ENCODE assay signal across 9 cellular contexts in genomic region chr1:41492341-41492848, GRCh38. TPM values are rescaled to one million over a fixed set of nuclear protein-coding genes. Genes with fewer than 3 reads are reported as not detected.
A peak's percentile ranks its signal among the peaks of the same experiment; 100 is the strongest.
DNase-seq lines count a peak whose midpoint lies in the region; ATAC-seq, FAIRE-seq and TF ChIP-seq lines count a peak whose summit lies in the region.
"Had no signal": no experiment of that assay in that cellular context is flagged by ENCODE, and none has a peak within 500 bp of the region (broad histone marks: within the 10 kb centered on the region; RNA-seq: fewer than 3 reads in every experiment).

No MANE protein-coding gene starts in this region.

- TF ChIP-seq EP300 in H1 (IDR thresholded peaks at IDR 0.05; ENCODE audit: borderline replicate concordance in 1 of 2, low read depth in 2 of 2, low read length in 2 of 2) = no peak

- 0 out of 2 replicates have a peak overlapping the region, but pooled peaks have one; percentile 76 for H2BK20ac ChIP-seq in H1 (ENCODE audit: low read length)

- H3K9me3 ChIP-seq in PC-9 (ENCODE audit: insufficient read depth, low read depth) (no peaks in the 10 kb centered on the region), H1 (ENCODE audit: insufficient read depth in 2 of 2, low read depth in 1 of 2, low read length in 1 of 2) (no peaks in the 10 kb centered on the region)

- no peak overlapping the region for H4K8ac ChIP-seq in H1 (ENCODE audit: extremely low read depth, insufficient read depth, low read length)

- no peak overlapping the region for H2AFZ ChIP-seq in PC-9
- H2AFZ ChIP-seq in H1 (ENCODE audit: low read length) = no peak overlapping the region

- 60% methylated on average over 7 of the region's 7 CpGs; no CpG with 5 or more reads in 1 of the 2 experiments for WGBS in H1 (ENCODE audit: extremely low coverage in 1 of 2, insufficient coverage in 1 of 2, insufficient read length in 1 of 2, insufficient replicate concordance in 2 of 2, low coverage in 1 of 2, low lambda C conversion rate in 2 of 2, missing lambda C conversion rate in 1 of 2), 2 experiments

- H3K14ac ChIP-seq in H1 (ENCODE audit: insufficient read length) = no peak overlapping the region

- TF ChIP-seq CTCF in PC-9 (conservative IDR thresholded peaks at IDR 0.05) = peak; percentile 80
- TF ChIP-seq CTCF in H1 (IDR thresholded peaks at IDR 0.05; ENCODE audit: control extremely low read depth in 1 of 3, insufficient read depth in 1 of 3, low read depth in 1 of 3, low read length in 3 of 3) = peak in 2 of 3 experiments; percentile 88 to 94; a peak in 3 of 4 replicates

- intact Hi-C loops in PC-9 (cut with micrococcal nuclease; ENCODE audit: unreplicated experiment) = loop anchor here (10.0 kb wide), 1 partner anchor 628 kb away; the partner anchor contains the start of gene CITED4

- CTCF ChIA-PET in PC-9 (lab: Charles Lee) (interaction anchor here (0.9 to 2.3 kb wide), 7 partner anchors 8 to 74 kb away, joined by 3 to 17 read pairs (median 4); partner anchors contain the start of gene EDN2), H1 (lab: Charles Lee; ENCODE audit: partially characterized antibody) (interaction anchor here (0.6 to 14.9 kb wide), 34 partner anchors 9 to 471 kb away, joined by 3 to 205 read pairs (median 5); partner anchors contain the start of genes EDN2 and SLFNL1)

- peaks cover 26% of the 10 kb centered on the region for H3F3A ChIP-seq in PC-9 (ENCODE audit: insufficient read depth, low read depth)

- no peak overlapping the region for H2BK12ac ChIP-seq in H1 (ENCODE audit: low read depth, low read length)

- peak; percentile 7 for FAIRE-seq in H1 (lab: Jason Lieb, UNC)
- FAIRE-seq: GM18507 had no signal

- H3K79me1 ChIP-seq in H1 (ENCODE audit: low read depth, low read length) = no peaks in the 10 kb centered on the region

- no peak overlapping the region for H3K4ac ChIP-seq in H1 (replicated peaks; ENCODE audit: insufficient read length, low read depth, low read length)

- no peak overlapping the region for H3K23ac ChIP-seq in H1 (ENCODE audit: insufficient read length)

- TF ChIP-seq RAD21 in H1 (IDR thresholded peaks at IDR 0.05 in 1 of 2, conservative IDR thresholded peaks at IDR 0.05 in 1 of 2; ENCODE audit: low read depth in 2 of 2, low read length in 2 of 2) = peak; percentile 24 to 52; a peak in 2 of 4 replicates

- H3K4me3 ChIP-seq in PC-9 (no peak overlapping the region), H1 (ENCODE audit: extremely low read depth in 1 of 4, insufficient read depth in 2 of 4, low read depth in 3 of 4, low read length in 4 of 4) (no peak overlapping the region)

- DNase-seq in activated effector memory CD4-positive, alpha-beta T cell treated with anti-CD3 and anti-CD28 coated beads, Interleukin-2, amount 50 U/mL, for 16 hours = peak; percentile 72
- no peak for DNase-seq in activated effector memory CD4-positive, alpha-beta T cell treated with Interleukin-2 at 50 U/mL for 16 hours
- DNase-seq in PC-9 = peak in 1 of 2 experiments; percentile 61
- DNase-seq in H1 (ENCODE audit: low read depth in 1 of 2, low spot score in 2 of 2) = peak in 1 of 2 experiments; percentile 88
- peak; percentile 48 to 62 for DNase-seq in stimulated activated CD4-positive, alpha-beta T cell treated with anti-CD3 and anti-CD28 coated beads, Interleukin-2, amount 100 ng/mL, for 48 hours
- DNase-seq in GM19240 (ENCODE audit: insufficient read length, low spot score) = no peak
- DNase-seq in RKO (ENCODE audit: low spot score) = no peak

- H2AK5ac ChIP-seq in H1 (ENCODE audit: low read depth, low read length) = no peak overlapping the region

- no peak for TF ChIP-seq POLR2A in H1 (IDR thresholded peaks at IDR 0.05; ENCODE audit: control extremely low read depth in 1 of 2, low read depth in 2 of 2, low read length in 2 of 2)

- H2BK5ac ChIP-seq in H1 (ENCODE audit: low read depth, low read length) = no peak overlapping the region

- no peak overlapping the region for H3K56ac ChIP-seq in H1 (replicated peaks; ENCODE audit: insufficient read length, low read depth, low read length)

- BruUV-seq in PC-9 (replicated peaks; lab: Mats Ljungman, UMichigan) = no TSS peak

- no peaks in the 10 kb centered on the region for H3K9me2 ChIP-seq in PC-9 (ENCODE audit: insufficient read depth)

- no peak overlapping the region for H4K91ac ChIP-seq in H1 (replicated peaks; ENCODE audit: insufficient read length, low read length)

- H2BK15ac ChIP-seq in H1 (ENCODE audit: low read length) = no peak overlapping the region

- H3K18ac ChIP-seq in H1 (ENCODE audit: extremely low read depth, low read length) = no peak overlapping the region

- no peak for ATAC-seq in GM21381 (IDR thresholded peaks at IDR 0.05; ENCODE audit: unreplicated experiment)

- H3K4me1 ChIP-seq in PC-9 (replicated peaks; ENCODE audit: insufficient read depth) = peaks cover 42% of the 10 kb centered on the region
- H3K4me1 ChIP-seq in H1 (replicated peaks in 1 of 4; ENCODE audit: control insufficient read depth in 3 of 4, insufficient read depth in 4 of 4, low read length in 3 of 4) = peaks cover 4 to 31% (median 21%) of the 10 kb centered on the region in 4 experiments

- H3K36me3 ChIP-seq in PC-9 (ENCODE audit: low read depth) (no peaks in the 10 kb centered on the region), H1 (ENCODE audit: control insufficient read depth in 2 of 4, insufficient read depth in 4 of 4, low read length in 3 of 4) (no peaks in the 10 kb centered on the region)

- H3K79me2 ChIP-seq in PC-9 (ENCODE audit: low read depth) (no peaks in the 10 kb centered on the region), H1 (ENCODE audit: control insufficient read depth in 1 of 2, insufficient read depth in 2 of 2, low read length in 2 of 2) (no peaks in the 10 kb centered on the region)

- POLR2A ChIA-PET in PC-9 (lab: Charles Lee; ENCODE audit: unreplicated experiment) (interaction anchor here (1.2 kb wide), 1 partner anchor 19 kb away, joined by 3 read pairs; no protein-coding TSS in a partner anchor), H1 (lab: Charles Lee; ENCODE audit: partially characterized antibody) (interaction anchor here (1.7 kb wide), 1 partner anchor 8 kb away, joined by 6 read pairs; the partner anchor contains the start of gene EDN2)

- no peak overlapping the region for H4K5ac ChIP-seq in H1 (ENCODE audit: insufficient read length, low read depth, low read length)

- no peak overlapping the region for H3K9ac ChIP-seq in H1 (replicated peaks in 1 of 4; ENCODE audit: extremely low read depth in 1 of 4, low read depth in 3 of 4, low read length in 3 of 4)

- no peak overlapping the region for H2BK120ac ChIP-seq in H1 (replicated peaks; ENCODE audit: low read depth, low read length)

- H3K27me3 ChIP-seq in PC-9 (ENCODE audit: insufficient read depth, low read depth) (no peaks in the 10 kb centered on the region), H1 (replicated peaks in 1 of 4; ENCODE audit: control insufficient read depth in 3 of 4, extremely low read depth in 1 of 4, insufficient read depth in 3 of 4, low read length in 3 of 4) (peaks cover 0 to 11% (median 10%) of the 10 kb centered on the region in 4 experiments; a peak in 3 of 7 replicates)

- peaks cover 11% of the 10 kb centered on the region; the same call in 1 of the 2 replicates for H3K23me2 ChIP-seq in H1 (ENCODE audit: low read depth, low read length)

- H3K4me2 ChIP-seq in PC-9 (no peak overlapping the region), H1 (ENCODE audit: insufficient read depth in 1 of 2, low read depth in 2 of 2, low read length in 2 of 2) (no peak overlapping the region)

- no peak overlapping the region; the same call in 1 of the 2 replicates for H3K27ac ChIP-seq in PC-9
- H3K27ac ChIP-seq in H1 (ENCODE audit: low read depth, low read length) = no peak overlapping the region

- H4K20me1 ChIP-seq in PC-9 (ENCODE audit: insufficient read depth) (no peaks in the 10 kb centered on the region), H1 (replicated peaks in 1 of 2; ENCODE audit: control insufficient read depth in 1 of 2, insufficient read depth in 2 of 2, low read length in 2 of 2) (peaks cover 0 to 1% of the 10 kb centered on the region in 2 experiments)

TF ChIP-seq in H1, 55 proteins besides CTCF, POLR2A, EP300 and RAD21:
- TF ChIP-seq YY1 (IDR thresholded peaks at IDR 0.05; ENCODE audit: low read depth, low read length) (0 out of 2 replicates have a peak, but pooled peaks have one; percentile 16), KDM1A (IDR thresholded peaks at IDR 0.05; ENCODE audit: borderline replicate concordance, low read length) (peak; percentile 59; the same call in 1 of the 2 replicates), RFX5 (IDR thresholded peaks at IDR 0.05; ENCODE audit: borderline replicate concordance, low read depth, low read length) (no peak)
TF ChIP-seq in H1: peak in this region for 2.

RNA-seq across cellular contexts. Expression of gene EDN2, which starts 7.9 kb away (rescaled TPM):
- total RNA-seq in PC-9 (2021) = 0.43 and 0.48 TPM in 2 replicates
- 0.39 TPM in 1 of 2 replicates, not detected in the other for total RNA-seq in H1 (2021; fragmentation: NEBNext Ultra II Directional; extraction: Animal tissue kit (Norgen Biotek cat#: 25700))
- 0.32 and 0.39 TPM in 2 replicates for polyA plus RNA-seq in H1 (2011; rRNA removed)
- 0.26 TPM for polyA plus RNA-seq in H1 (2011; cell fraction: cytosol; rRNA removed)
- polyA plus RNA-seq in H1 (2011; cell fraction: nucleus; rRNA removed) = 0.58 TPM
- not detected in 4 replicates for polyA plus RNA-seq in H1 (2012, experiment 1 of 2)
- 1.3 TPM for polyA plus RNA-seq in H1 (2012, experiment 2 of 2)
- polyA plus RNA-seq in H1 (2013, experiment 1 of 2) = 0.16 TPM
- 0.17 TPM for polyA plus RNA-seq in H1 (2013, experiment 2 of 2)
- polyA minus RNA-seq in H1 (2011; rRNA and poly(A)+ RNA removed) = not detected in 2 replicates
- polyA minus RNA-seq in H1 (2011; cell fraction: cytosol; rRNA and poly(A)+ RNA removed) = not detected
- polyA minus RNA-seq in H1 (2011; cell fraction: nucleus; rRNA and poly(A)+ RNA removed) = 0.50 TPM

Comparison
In these comparisons a context has a peak if more than half of its experiments do, and no peak if none do; other contexts are left out.
1. DNase-seq: peak in activated effector memory CD4-positive, alpha-beta T cell treated with anti-CD3 and anti-CD28 coated beads, Interleukin-2, amount 50 U/mL, for 16 hours (single experiment) and stimulated activated CD4-positive, alpha-beta T cell treated with anti-CD3 and anti-CD28 coated beads, Interleukin-2, amount 100 ng/mL, for 48 hours (2 of 2); none in activated effector memory CD4-positive, alpha-beta T cell treated with Interleukin-2 at 50 U/mL for 16 hours (single experiment), GM19240 (single experiment) and RKO (single experiment).